Comparison of ENCODE assay signal across 10 cellular contexts in genomic region chr11:33291004-33291777, GRCh38. TPM values are rescaled to one million over a fixed set of nuclear protein-coding genes. Genes with fewer than 3 reads are reported as not detected.
DNase-seq lines count a peak whose midpoint lies in the region; ATAC-seq and TF ChIP-seq lines count a peak whose summit lies in the region.
"Had no signal": no experiment of that assay in that cellular context is flagged by ENCODE, and none has a peak within 500 bp of the region (broad histone marks: within the 10 kb centered on the region; RNA-seq: fewer than 3 reads in every experiment).

No MANE protein-coding gene starts in this region.

- H3K36me3 Mint-ChIP-seq in activated CD8-positive, alpha-beta T cell treated with anti-CD3 and anti-CD28 coated beads, Interleukin-2, amount 10 ng/mL, durations not matched to agents 7 days and 5 days (ENCODE audit: low read depth), result peaks cover 24% of the 10 kb centered on the region
- peaks cover 10 to 53% (median 40%) of the 10 kb centered on the region in 3 donors for H3K36me3 Mint-ChIP-seq in naive thymus-derived CD8-positive, alpha-beta T cell

- no peaks in the 10 kb centered on the region for H3K79me2 ChIP-seq in OCI-LY7 (ENCODE audit: insufficient read depth, low read depth, low read length)

- H3K4me2 ChIP-seq in OCI-LY7 (ENCODE audit: low read length), result peak overlapping the region; percentile 26; the same call in 1 of the 2 replicates

- POLR2A ChIA-PET in OCI-LY7 (lab: Charles Lee), result interaction anchor here (1.0 to 1.5 kb wide), 5 partner anchors 9 to 29 kb away, joined by 3 to 4 read pairs (median 3); no protein-coding TSS in a partner anchor
- POLR2A ChIA-PET in activated CD8-positive, alpha-beta T cell treated with anti-CD3 and anti-CD28 coated beads, Interleukin-2, amount 10 ng/mL, durations not matched to agents 7 days and 5 days (lab: Charles Lee), result no interaction called here
- POLR2A ChIA-PET in naive thymus-derived CD8-positive, alpha-beta T cell (lab: Charles Lee), result interaction anchor here (0.6 kb wide), 1 partner anchor 39 kb away, joined by 6 read pairs; no protein-coding TSS in a partner anchor

- no peak overlapping the region for H3K27ac ChIP-seq in OCI-LY7 (ENCODE audit: low read depth, low read length, poor library complexity, severe bottlenecking)

- H3K36me3 ChIP-seq in OCI-LY7 (ENCODE audit: insufficient read depth, low read length) (peaks cover 17% of the 10 kb centered on the region), mucosa of descending colon (ENCODE audit: low read depth) (no peaks in the 10 kb centered on the region)

- no peaks in the 10 kb centered on the region for H4K20me1 ChIP-seq in OCI-LY7 (ENCODE audit: insufficient read depth, low read length)

- H3K27me3 Mint-ChIP-seq in activated CD8-positive, alpha-beta T cell treated with anti-CD3 and anti-CD28 coated beads, Interleukin-2, amount 10 ng/mL, durations not matched to agents 7 days and 5 days (ENCODE audit: low read depth), result no peaks in the 10 kb centered on the region
- no peaks in the 10 kb centered on the region for H3K27me3 Mint-ChIP-seq in naive thymus-derived CD8-positive, alpha-beta T cell
- H3K27me3 Mint-ChIP-seq: dendritic cell treated with granulocyte-macrophage colony-stimulating factor and Interleukin-4, amounts not matched to agents 40 ng/mL and 50 ng/mL, for 4 days; IgD-negative memory B cell had no signal

- CTCF ChIA-PET in OCI-LY7 (lab: Charles Lee; ENCODE audit: unreplicated experiment), result no interaction called here
- CTCF ChIA-PET in activated CD8-positive, alpha-beta T cell treated with anti-CD3 and anti-CD28 coated beads, Interleukin-2, amount 10 ng/mL, durations not matched to agents 7 days and 5 days (lab: Charles Lee), result no interaction called here

- H3K9me3 ChIP-seq in OCI-LY7 (ENCODE audit: low read length) (no peaks in the 10 kb centered on the region), mucosa of descending colon (no peaks in the 10 kb centered on the region)

- DNase-seq in OCI-LY7 (ENCODE audit: low spot score), result no peak
- no peak for DNase-seq in mucosa of descending colon
- no peak for DNase-seq in epidermal melanocyte (ENCODE audit: insufficient read length, low spot score)
- no peak for DNase-seq in activated CD8-positive, alpha-beta T cell treated with anti-CD3 and anti-CD28 coated beads, Interleukin-2, amount 10 ng/mL, durations not matched to agents 7 days and 5 days
- DNase-seq in naive thymus-derived CD8-positive, alpha-beta T cell, result no peak
- DNase-seq in activated CD4-positive, alpha-beta T cell treated with anti-CD3 and anti-CD28 coated beads, Interleukin-2, amount 50 U/mL, for 48 hours, result no peak

- H3K4me3 ChIP-seq in OCI-LY7 (ENCODE audit: low read depth, low read length, poor library complexity, severe bottlenecking) (no peak overlapping the region), mucosa of descending colon (no peak overlapping the region)

- no peak overlapping the region for H3K27ac Mint-ChIP-seq in activated CD8-positive, alpha-beta T cell treated with anti-CD3 and anti-CD28 coated beads, Interleukin-2, amount 10 ng/mL, durations not matched to agents 7 days and 5 days
- H3K27ac Mint-ChIP-seq in naive thymus-derived CD8-positive, alpha-beta T cell, result no peak overlapping the region
- H3K27ac Mint-ChIP-seq: dendritic cell treated with granulocyte-macrophage colony-stimulating factor and Interleukin-4, amounts not matched to agents 40 ng/mL and 50 ng/mL, for 4 days had no signal

- intact Hi-C loops in OCI-LY7 (cut with micrococcal nuclease; ENCODE audit: unreplicated experiment), result no loop called here
- intact Hi-C loops in mucosa of descending colon (cut with DNase I, micrococcal nuclease), result no loop called here

- ATAC-seq in GM18498 (IDR thresholded peaks at IDR 0.05; ENCODE audit: unreplicated experiment) (peak; percentile 98), GM21825 (IDR thresholded peaks at IDR 0.05; ENCODE audit: unreplicated experiment) (peak; percentile 82), mucosa of descending colon (peak; percentile 21)
- ATAC-seq in activated CD8-positive, alpha-beta T cell treated with anti-CD3 and anti-CD28 coated beads, Interleukin-2, amount 10 ng/mL, durations not matched to agents 7 days and 5 days, result no peak
- no peak for ATAC-seq in naive thymus-derived CD8-positive, alpha-beta T cell

- H3K4me1 Mint-ChIP-seq in activated CD8-positive, alpha-beta T cell treated with anti-CD3 and anti-CD28 coated beads, Interleukin-2, amount 10 ng/mL, durations not matched to agents 7 days and 5 days (ENCODE audit: low read depth), result peaks cover 2% of the 10 kb centered on the region
- H3K4me1 Mint-ChIP-seq in naive thymus-derived CD8-positive, alpha-beta T cell, result peaks cover 15 to 51% (median 40%) of the 10 kb centered on the region in 4 donors

- no peak overlapping the region for H3K4me3 Mint-ChIP-seq in activated CD8-positive, alpha-beta T cell treated with anti-CD3 and anti-CD28 coated beads, Interleukin-2, amount 10 ng/mL, durations not matched to agents 7 days and 5 days
- H3K4me3 Mint-ChIP-seq in naive thymus-derived CD8-positive, alpha-beta T cell, result no peak overlapping the region
- H3K4me3 Mint-ChIP-seq: dendritic cell treated with granulocyte-macrophage colony-stimulating factor and Interleukin-4, amounts not matched to agents 40 ng/mL and 50 ng/mL, for 4 days; IgD-negative memory B cell had no signal

- H2AFZ ChIP-seq in OCI-LY7 (ENCODE audit: low read length), result no peak overlapping the region

- TF ChIP-seq CTCF in OCI-LY7 (conservative IDR thresholded peaks at IDR 0.05; ENCODE audit: low read length) (no peak), mucosa of descending colon (IDR thresholded peaks at IDR 0.05) (no peak)

- H3K9me3 Mint-ChIP-seq in activated CD8-positive, alpha-beta T cell treated with anti-CD3 and anti-CD28 coated beads, Interleukin-2, amount 10 ng/mL, durations not matched to agents 7 days and 5 days (ENCODE audit: insufficient read depth), result no peaks in the 10 kb centered on the region
- H3K9me3 Mint-ChIP-seq in naive thymus-derived CD8-positive, alpha-beta T cell, result no peaks in the 10 kb centered on the region
- H3K9me3 Mint-ChIP-seq: dendritic cell treated with granulocyte-macrophage colony-stimulating factor and Interleukin-4, amounts not matched to agents 40 ng/mL and 50 ng/mL, for 4 days; IgD-negative memory B cell had no signal

- no peaks in the 10 kb centered on the region for H3K9me2 ChIP-seq in OCI-LY7 (ENCODE audit: insufficient read depth, low read length)

- no TSS peak for BruUV-seq in OCI-LY7 (replicated peaks; lab: Mats Ljungman, UMichigan)

- H3K4me1 ChIP-seq in OCI-LY7 (ENCODE audit: insufficient read depth, low read length, poor library complexity, severe bottlenecking), result peaks cover 5% of the 10 kb centered on the region
- peaks cover 14% of the 10 kb centered on the region for H3K4me1 ChIP-seq in mucosa of descending colon (ENCODE audit: low read depth)

RNA-seq across cellular contexts. Expression of gene HIPK3, which starts 34.0 kb away (rescaled TPM):
- total RNA-seq in OCI-LY7 (2014; rRNA removed; shearing (Covaris generic)), result 15.2 and 19.0 TPM in 2 replicates
- 28.4 and 29.0 TPM in 2 replicates for total RNA-seq in OCI-LY7 (2022)
- 100 to 1,000 TPM in 1 of 3 donors, 10 to 100 TPM in 2; 67.0 to 254 (median 69.7) TPM for total RNA-seq in mucosa of descending colon
- 10 to 100 TPM; 36.9 to 37.7 TPM for total RNA-seq in activated CD8-positive, alpha-beta T cell treated with anti-CD3 and anti-CD28 coated beads, Interleukin-2, amount 10 ng/mL, durations not matched to agents 7 days and 5 days
- total RNA-seq in naive thymus-derived CD8-positive, alpha-beta T cell, result 10 to 100 TPM; 82.4 to 84.0 TPM
- polyA plus RNA-seq in naive thymus-derived CD8-positive, alpha-beta T cell, result 10 to 100 TPM; 22.1 to 29.9 (median 25.6) TPM

Comparison
In these comparisons a context has a peak if more than half of its experiments do, and no peak if none do; other contexts are left out.
1. ATAC-seq: peak in GM18498 (single experiment), GM21825 (single experiment) and mucosa of descending colon (single experiment); none in activated CD8-positive, alpha-beta T cell treated with anti-CD3 and anti-CD28 coated beads, Interleukin-2, amount 10 ng/mL, durations not matched to agents 7 days and 5 days (single experiment) and naive thymus-derived CD8-positive, alpha-beta T cell (0 of 2).